ENCODE assay signal across 14 cellular contexts in genomic region chr5:109016300-109016699, GRCh38.
DNase-seq lines count a peak whose midpoint lies in the region; ATAC-seq and TF ChIP-seq lines count a peak whose summit lies in the region.
"Had no signal": no experiment of that assay in that cellular context is flagged by ENCODE, and none has a peak within 500 bp of the region (broad histone marks: within the 10 kb centered on the region; RNA-seq: fewer than 3 reads in every experiment).

No MANE protein-coding gene starts in this region.

- H3K36me3 Mint-ChIP-seq in activated naive CD4-positive, alpha-beta T cell treated with anti-CD3 and anti-CD28 coated beads, Interleukin-2, amount 50 U/mL, for 72 hours, result no peaks in the 10 kb centered on the region
- H3K36me3 Mint-ChIP-seq in endodermal cell (ENCODE audit: low read depth), result no peaks in the 10 kb centered on the region

- peaks cover 0 to 4% of the 10 kb centered on the region in 2 donors for H3K9me3 Mint-ChIP-seq in activated naive CD4-positive, alpha-beta T cell treated with anti-CD3 and anti-CD28 coated beads, Interleukin-2, amount 50 U/mL, for 72 hours
- no peaks in the 10 kb centered on the region for H3K9me3 Mint-ChIP-seq in endodermal cell
- H3K9me3 Mint-ChIP-seq: activated B cell treated with CpG ODN at 0.5 μM for 24 hours; activated T-helper 2 cell treated with anti-CD3 and anti-CD28 coated beads, Interferon-gamma antibody, Interleukin-2, Interleukin-4, amounts not matched to agents 10 μg/mL and 5 μg/mL and 100 μg/mL, durations not matched to agents 14 hours and 24 hours and 36 hours; dendritic cell treated with granulocyte-macrophage colony-stimulating factor and Interleukin-4, amounts not matched to agents 40 ng/mL and 50 ng/mL, for 4 days had no signal

- H3K4me1 ChIP-seq in endodermal cell (ENCODE audit: control insufficient read depth, insufficient read depth, low read length), result no peaks in the 10 kb centered on the region

- no peaks in the 10 kb centered on the region for H3K27me3 ChIP-seq in endodermal cell (ENCODE audit: control insufficient read depth, insufficient read depth, low read length, poor library complexity, severe bottlenecking)
- H3K27me3 ChIP-seq: Peyer's patch had no signal

- no peak overlapping the region for H3K27ac ChIP-seq in caudate nucleus (ENCODE audit: low read depth, low read length)
- H3K27ac ChIP-seq in endodermal cell (ENCODE audit: low read depth, low read length), result no peak overlapping the region
- H3K27ac ChIP-seq: Peyer's patch had no signal

- WGBS in endodermal cell (ENCODE audit: insufficient coverage in 1 of 2, insufficient read length in 1 of 2), 2 experiments, result 89% methylated on average over 1 of the region's 1 CpG; no CpG with 5 or more reads in 1 of the 2 experiments

- H3K4me3 ChIP-seq in LNCaP clone FGC (ENCODE audit: low read depth, low read length), result no peak overlapping the region
- H3K4me3 ChIP-seq in fibroblast of the aortic adventitia (ENCODE audit: low read depth, low read length), result no peak overlapping the region
- H3K4me3 ChIP-seq in endodermal cell (ENCODE audit: low read length), result no peak overlapping the region
- H3K4me3 ChIP-seq: Peyer's patch had no signal

- no peak overlapping the region for H3K9ac ChIP-seq in endodermal cell (ENCODE audit: extremely low read depth, low read length, poor library complexity, severe bottlenecking)

- no peaks in the 10 kb centered on the region for H3K36me3 ChIP-seq in endodermal cell (ENCODE audit: control insufficient read depth, insufficient read depth, low read length)
- H3K36me3 ChIP-seq: Peyer's patch had no signal

- H3K27ac Mint-ChIP-seq in activated naive CD4-positive, alpha-beta T cell treated with anti-CD3 and anti-CD28 coated beads, Interleukin-2, amount 50 U/mL, for 72 hours, result no peak overlapping the region
- H3K27ac Mint-ChIP-seq in endodermal cell, result no peak overlapping the region
- H3K27ac Mint-ChIP-seq: activated B cell treated with CpG ODN at 0.5 μM for 24 hours; activated T-helper 2 cell treated with anti-CD3 and anti-CD28 coated beads, Interferon-gamma antibody, Interleukin-2, Interleukin-4, amounts not matched to agents 10 μg/mL and 5 μg/mL and 100 μg/mL, durations not matched to agents 14 hours and 24 hours and 36 hours; dendritic cell treated with granulocyte-macrophage colony-stimulating factor and Interleukin-4, amounts not matched to agents 40 ng/mL and 50 ng/mL, for 4 days had no signal

- ATAC-seq in GM21367 (IDR thresholded peaks at IDR 0.05; ENCODE audit: unreplicated experiment), result peak; percentile 49
- no peak for ATAC-seq in activated naive CD4-positive, alpha-beta T cell treated with anti-CD3 and anti-CD28 coated beads, Interleukin-2, amount 50 U/mL, for 72 hours

- TF ChIP-seq CTCF in LNCaP clone FGC (IDR thresholded peaks at IDR 0.05; ENCODE audit: control insufficient read depth, extremely low read depth, insufficient read depth) (no peak), fibroblast of the aortic adventitia (IDR thresholded peaks at IDR 0.05; ENCODE audit: insufficient read depth, low read length) (no peak), endodermal cell (conservative IDR thresholded peaks at IDR 0.05) (no peak)

- no peak overlapping the region for H3K4me3 Mint-ChIP-seq in endodermal cell
- H3K4me3 Mint-ChIP-seq: activated B cell treated with CpG ODN at 0.5 μM for 24 hours; dendritic cell treated with granulocyte-macrophage colony-stimulating factor and Interleukin-4, amounts not matched to agents 40 ng/mL and 50 ng/mL, for 4 days; IgD-negative memory B cell had no signal

- H3K4me1 Mint-ChIP-seq in endodermal cell, result peaks cover 4% of the 10 kb centered on the region
- H3K4me1 Mint-ChIP-seq: activated B cell treated with CpG ODN at 0.5 μM for 24 hours, IgD-negative memory B cell had no signal

- no peaks in the 10 kb centered on the region for H3K9me3 ChIP-seq in endodermal cell (ENCODE audit: control insufficient read depth, low read length)
- H3K9me3 ChIP-seq: Peyer's patch had no signal

- DNase-seq in A172 (ENCODE audit: low spot score) (peak; percentile 23), LNCaP clone FGC (ENCODE audit: low read depth) (peak; percentile 4), fibroblast of the aortic adventitia (ENCODE audit: low read depth) (peak; percentile 59), caudate nucleus (lab: John Stamatoyannopoulos, UW) (no peak), endodermal cell (no peak), NCI-H2107 treated with DMSO at 0.1 percent for 48 hours (lab: John Stamatoyannopoulos, UW; ENCODE audit: unreplicated experiment) (no peak)
- DNase-seq in activated naive CD4-positive, alpha-beta T cell treated with anti-CD3 and anti-CD28 coated beads, Interleukin-2, amount 50 U/mL, for 72 hours (ENCODE audit: low spot score in 2 of 2), result no peak
- DNase-seq: activated B cell treated with CpG ODN at 0.5 μM for 24 hours, Peyer's patch, right cardiac atrium had no signal

- no peaks in the 10 kb centered on the region for H3K27me3 Mint-ChIP-seq in endodermal cell (ENCODE audit: insufficient read depth)
- H3K27me3 Mint-ChIP-seq: activated B cell treated with CpG ODN at 0.5 μM for 24 hours; dendritic cell treated with granulocyte-macrophage colony-stimulating factor and Interleukin-4, amounts not matched to agents 40 ng/mL and 50 ng/mL, for 4 days; IgD-negative memory B cell had no signal

Comparison
In these comparisons a context has a peak if more than half of its experiments do, and no peak if none do; other contexts are left out.
1. DNase-seq: peak in A172 (single experiment), LNCaP clone FGC (single experiment) and fibroblast of the aortic adventitia (single experiment); none in caudate nucleus (0 of 61), activated naive CD4-positive, alpha-beta T cell treated with anti-CD3 and anti-CD28 coated beads, Interleukin-2, amount 50 U/mL, for 72 hours (0 of 2), endodermal cell (single experiment) and NCI-H2107 treated with DMSO at 0.1 percent for 48 hours (single experiment).